Comparison of ENCODE assay signal across 1 cellular context in the genomic region with DNA sequence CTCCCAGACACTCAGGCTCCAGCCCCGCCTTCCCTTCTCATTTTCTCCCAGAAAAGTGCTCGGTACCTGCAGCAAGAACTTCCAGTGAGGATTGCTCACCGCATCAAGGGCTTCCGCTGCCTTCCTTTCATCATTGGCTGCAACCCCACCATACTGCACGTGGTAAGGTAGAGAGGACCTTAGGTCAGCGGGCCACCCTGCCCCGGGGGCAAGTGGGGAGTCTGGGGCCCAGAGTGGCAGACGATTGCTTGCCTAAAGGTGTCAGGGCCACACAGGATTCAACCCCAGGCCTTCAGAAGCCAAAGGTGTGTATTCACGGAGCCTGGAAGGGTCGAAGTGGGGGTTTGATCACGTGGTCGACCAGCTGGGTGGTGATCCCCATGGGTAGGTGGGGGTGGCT.
TF ChIP-seq lines count a peak whose summit lies in the region.

No MANE protein-coding gene starts in this region.

TF ChIP-seq in WTC11, 78 proteins besides CTCF, POLR2A, EP300 and RAD21 (continued from another document):
- no peak for TF ChIP-seq ZNF532 (CRISPR knock-in tag; IDR thresholded peaks at IDR 0.05; ENCODE audit: borderline replicate concordance)
- no peak for TF ChIP-seq TEAD1 (CRISPR knock-in tag; IDR thresholded peaks at IDR 0.05)
- TF ChIP-seq HMGXB4 (CRISPR knock-in tag; IDR thresholded peaks at IDR 0.05): no peak
- no peak for TF ChIP-seq AFF4 (CRISPR knock-in tag; IDR thresholded peaks at IDR 0.05; ENCODE audit: borderline replicate concordance)
- TF ChIP-seq NFE2L1 (CRISPR knock-in tag; IDR thresholded peaks at IDR 0.05): no peak
- no peak for TF ChIP-seq ZNF317 (CRISPR knock-in tag; IDR thresholded peaks at IDR 0.05; ENCODE audit: borderline replicate concordance, low read depth)
- TF ChIP-seq ZNF671 (CRISPR knock-in tag; IDR thresholded peaks at IDR 0.05): no peak
- TF ChIP-seq NFYB (CRISPR knock-in tag; conservative IDR thresholded peaks at IDR 0.05; ENCODE audit: low read depth): no peak
